In the genomic region with DNA sequence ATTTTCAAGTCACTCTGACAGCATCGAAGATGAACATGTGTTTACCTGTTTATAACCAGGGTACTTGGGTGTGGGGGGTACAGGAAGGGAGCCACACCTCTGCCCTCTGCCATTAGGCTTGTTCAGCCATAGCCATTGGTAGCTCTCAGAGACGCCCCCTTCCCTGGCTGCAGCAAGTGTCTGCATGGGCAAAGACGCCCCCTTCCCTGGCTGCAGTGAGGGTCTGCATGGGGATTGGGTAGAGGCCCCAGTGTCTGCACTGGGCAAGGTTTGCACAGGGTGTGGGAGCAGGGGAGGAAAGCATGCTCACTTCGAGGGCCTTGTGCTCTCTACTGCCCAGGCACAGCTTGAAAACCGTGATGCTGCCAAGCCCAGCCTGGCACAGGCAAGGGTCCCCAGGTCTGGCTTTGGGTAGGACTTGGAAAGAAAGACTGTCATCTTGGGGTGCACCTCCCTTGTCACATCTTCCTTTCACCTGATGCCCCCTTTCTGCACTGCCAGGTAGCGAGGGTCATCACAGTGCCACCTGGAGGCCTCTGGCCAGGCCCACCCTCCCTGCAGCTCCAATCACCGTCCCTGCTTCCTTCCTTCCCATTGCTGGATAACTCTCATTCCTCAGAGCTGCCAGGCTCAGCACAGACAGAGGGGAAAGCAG, we compare ENCODE assay signal across 1 cellular context.
TF ChIP-seq lines count a peak whose summit lies in the region.

No MANE protein-coding gene starts in this region.

TF ChIP-seq in IMR-90, 13 proteins besides CTCF, POLR2A, EP300 and RAD21:
- TF ChIP-seq RFX5 (IDR thresholded peaks at IDR 0.05; ENCODE audit: low read depth, low read length), result no peak
- TF ChIP-seq BHLHE40 (IDR thresholded peaks at IDR 0.05; ENCODE audit: low read depth, low read length), result no peak
